In the genomic region with DNA sequence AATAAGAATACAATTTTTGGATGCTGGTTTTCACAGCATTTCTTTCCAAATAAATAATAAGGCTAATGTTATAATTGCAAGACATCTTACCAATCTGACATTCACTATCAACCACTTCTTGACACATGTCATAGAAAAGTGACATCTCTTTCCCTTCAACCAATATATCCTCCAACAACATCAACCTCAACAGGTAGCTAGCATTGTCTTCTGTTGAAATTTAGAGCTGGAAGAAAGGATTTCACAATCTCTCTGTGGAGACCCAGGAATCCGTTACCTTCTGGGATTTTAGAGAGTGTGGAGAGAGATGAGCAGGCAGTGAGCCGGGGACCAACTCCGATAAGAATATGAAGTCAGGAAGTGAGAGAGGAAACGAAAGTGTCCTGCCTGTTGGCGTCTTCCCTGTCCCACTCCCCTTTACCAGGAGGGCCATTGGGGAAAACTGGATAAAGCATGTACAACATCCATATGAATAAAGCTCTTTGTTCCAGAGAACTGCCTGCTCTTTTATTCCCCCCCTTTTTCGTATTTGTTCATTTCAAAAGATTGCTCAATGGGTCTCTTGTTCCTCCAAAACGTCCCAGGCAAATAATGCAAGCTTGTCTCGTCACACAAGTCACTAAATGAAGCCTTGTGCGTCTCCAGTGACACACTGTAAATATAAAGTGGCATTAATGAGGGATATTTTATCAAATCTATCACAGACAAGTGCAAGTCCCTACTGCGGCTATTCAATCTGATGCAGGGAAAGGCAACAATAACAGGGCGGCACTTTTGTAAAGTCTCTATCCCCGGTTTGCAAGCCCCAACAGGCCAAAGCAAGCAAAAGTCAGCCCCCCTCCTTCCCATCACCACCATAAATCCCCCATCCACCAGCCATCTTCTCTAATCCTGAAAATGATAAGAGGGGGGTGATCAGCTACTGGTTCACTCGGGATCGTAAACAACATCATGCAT, we compare ENCODE assay signal across 1 cellular context.
TF ChIP-seq lines count a peak whose summit lies in the region.

No MANE protein-coding gene starts in this region.

TF ChIP-seq in HepG2, 621 proteins besides CTCF, POLR2A, EP300 and RAD21 (continued from another document and continues in another):
- TF ChIP-seq ZHX2 (IDR thresholded peaks at IDR 0.05; ENCODE audit: low read depth) (no peak), ZHX2 (CRISPR knock-in tag; IDR thresholded peaks at IDR 0.05; ENCODE audit: borderline replicate concordance) (no peak), NFKBIZ (CRISPR knock-in tag; IDR thresholded peaks at IDR 0.05) (no peak), ZNF414 (CRISPR knock-in tag; IDR thresholded peaks at IDR 0.05) (peak; percentile 34; the same call in 1 of the 2 replicates), TCF12 (IDR thresholded peaks at IDR 0.05) (no peak), TCF12 (CRISPR knock-in tag; IDR thresholded peaks at IDR 0.05) (no peak), ZNF501 (CRISPR knock-in tag; IDR thresholded peaks at IDR 0.05) (no peak), ZNF3 (CRISPR knock-in tag; IDR thresholded peaks at IDR 0.05) (no peak), MLLT10 (CRISPR knock-in tag; IDR thresholded peaks at IDR 0.05) (no peak), ZNF207 (IDR thresholded peaks at IDR 0.05; ENCODE audit: borderline replicate concordance) (no peak), TAF1 (CRISPR knock-in tag; IDR thresholded peaks at IDR 0.05) (no peak), PAX8 (CRISPR knock-in tag; IDR thresholded peaks at IDR 0.05; ENCODE audit: borderline replicate concordance) (no peak), ZNF34 (CRISPR knock-in tag; IDR thresholded peaks at IDR 0.05; ENCODE audit: borderline replicate concordance) (no peak), MAZ (IDR thresholded peaks at IDR 0.05; ENCODE audit: borderline replicate concordance, low read depth, low read length) (0 out of 2 replicates have a peak, but pooled peaks have one; percentile 16), MAZ (CRISPR knock-in tag; IDR thresholded peaks at IDR 0.05; ENCODE audit: low read depth) (no peak), NR2F6 (IDR thresholded peaks at IDR 0.05) (no peak), NR2F6 (CRISPR knock-in tag; IDR thresholded peaks at IDR 0.05) (0 out of 2 replicates have a peak, but pooled peaks have one; percentile 27), JUNB (CRISPR knock-in tag; IDR thresholded peaks at IDR 0.05; ENCODE audit: borderline replicate concordance) (no peak), NFYC (CRISPR knock-in tag; IDR thresholded peaks at IDR 0.05) (no peak), RBM39 (IDR thresholded peaks at IDR 0.05; ENCODE audit: low read depth, low read length, poor library complexity, severe bottlenecking) (no peak), ATRX (CRISPR knock-in tag; IDR thresholded peaks at IDR 0.05; ENCODE audit: borderline replicate concordance) (no peak), JARID2 (CRISPR knock-in tag; IDR thresholded peaks at IDR 0.05; ENCODE audit: insufficient replicate concordance) (no peak), TCF7L2 (IDR thresholded peaks at IDR 0.05; ENCODE audit: low read depth, low read length) (no peak), ZFP36L2 (CRISPR knock-in tag; IDR thresholded peaks at IDR 0.05) (no peak), TBP (CRISPR knock-in tag; IDR thresholded peaks at IDR 0.05) (no peak), PBX2 (CRISPR knock-in tag; IDR thresholded peaks at IDR 0.05) (no peak), SP2 (CRISPR knock-in tag; IDR thresholded peaks at IDR 0.05) (no peak), ZBTB14 (CRISPR knock-in tag; IDR thresholded peaks at IDR 0.05) (no peak), HNF4A (CRISPR knock-in tag; IDR thresholded peaks at IDR 0.05) (peak; percentile 6; the same call in 1 of the 2 replicates), GATA4 (IDR thresholded peaks at IDR 0.05; ENCODE audit: borderline replicate concordance, low read depth) (no peak)
- TF ChIP-seq, protein P1, sequence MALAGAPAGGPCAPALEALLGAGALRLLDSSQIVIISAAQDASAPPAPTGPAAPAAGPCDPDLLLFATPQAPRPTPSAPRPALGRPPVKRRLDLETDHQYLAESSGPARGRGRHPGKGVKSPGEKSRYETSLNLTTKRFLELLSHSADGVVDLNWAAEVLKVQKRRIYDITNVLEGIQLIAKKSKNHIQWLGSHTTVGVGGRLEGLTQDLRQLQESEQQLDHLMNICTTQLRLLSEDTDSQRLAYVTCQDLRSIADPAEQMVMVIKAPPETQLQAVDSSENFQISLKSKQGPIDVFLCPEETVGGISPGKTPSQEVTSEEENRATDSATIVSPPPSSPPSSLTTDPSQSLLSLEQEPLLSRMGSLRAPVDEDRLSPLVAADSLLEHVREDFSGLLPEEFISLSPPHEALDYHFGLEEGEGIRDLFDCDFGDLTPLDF (CRISPR knock-in tag; IDR thresholded peaks at IDR 0.05), result no peak
- TF ChIP-seq, protein P2, sequence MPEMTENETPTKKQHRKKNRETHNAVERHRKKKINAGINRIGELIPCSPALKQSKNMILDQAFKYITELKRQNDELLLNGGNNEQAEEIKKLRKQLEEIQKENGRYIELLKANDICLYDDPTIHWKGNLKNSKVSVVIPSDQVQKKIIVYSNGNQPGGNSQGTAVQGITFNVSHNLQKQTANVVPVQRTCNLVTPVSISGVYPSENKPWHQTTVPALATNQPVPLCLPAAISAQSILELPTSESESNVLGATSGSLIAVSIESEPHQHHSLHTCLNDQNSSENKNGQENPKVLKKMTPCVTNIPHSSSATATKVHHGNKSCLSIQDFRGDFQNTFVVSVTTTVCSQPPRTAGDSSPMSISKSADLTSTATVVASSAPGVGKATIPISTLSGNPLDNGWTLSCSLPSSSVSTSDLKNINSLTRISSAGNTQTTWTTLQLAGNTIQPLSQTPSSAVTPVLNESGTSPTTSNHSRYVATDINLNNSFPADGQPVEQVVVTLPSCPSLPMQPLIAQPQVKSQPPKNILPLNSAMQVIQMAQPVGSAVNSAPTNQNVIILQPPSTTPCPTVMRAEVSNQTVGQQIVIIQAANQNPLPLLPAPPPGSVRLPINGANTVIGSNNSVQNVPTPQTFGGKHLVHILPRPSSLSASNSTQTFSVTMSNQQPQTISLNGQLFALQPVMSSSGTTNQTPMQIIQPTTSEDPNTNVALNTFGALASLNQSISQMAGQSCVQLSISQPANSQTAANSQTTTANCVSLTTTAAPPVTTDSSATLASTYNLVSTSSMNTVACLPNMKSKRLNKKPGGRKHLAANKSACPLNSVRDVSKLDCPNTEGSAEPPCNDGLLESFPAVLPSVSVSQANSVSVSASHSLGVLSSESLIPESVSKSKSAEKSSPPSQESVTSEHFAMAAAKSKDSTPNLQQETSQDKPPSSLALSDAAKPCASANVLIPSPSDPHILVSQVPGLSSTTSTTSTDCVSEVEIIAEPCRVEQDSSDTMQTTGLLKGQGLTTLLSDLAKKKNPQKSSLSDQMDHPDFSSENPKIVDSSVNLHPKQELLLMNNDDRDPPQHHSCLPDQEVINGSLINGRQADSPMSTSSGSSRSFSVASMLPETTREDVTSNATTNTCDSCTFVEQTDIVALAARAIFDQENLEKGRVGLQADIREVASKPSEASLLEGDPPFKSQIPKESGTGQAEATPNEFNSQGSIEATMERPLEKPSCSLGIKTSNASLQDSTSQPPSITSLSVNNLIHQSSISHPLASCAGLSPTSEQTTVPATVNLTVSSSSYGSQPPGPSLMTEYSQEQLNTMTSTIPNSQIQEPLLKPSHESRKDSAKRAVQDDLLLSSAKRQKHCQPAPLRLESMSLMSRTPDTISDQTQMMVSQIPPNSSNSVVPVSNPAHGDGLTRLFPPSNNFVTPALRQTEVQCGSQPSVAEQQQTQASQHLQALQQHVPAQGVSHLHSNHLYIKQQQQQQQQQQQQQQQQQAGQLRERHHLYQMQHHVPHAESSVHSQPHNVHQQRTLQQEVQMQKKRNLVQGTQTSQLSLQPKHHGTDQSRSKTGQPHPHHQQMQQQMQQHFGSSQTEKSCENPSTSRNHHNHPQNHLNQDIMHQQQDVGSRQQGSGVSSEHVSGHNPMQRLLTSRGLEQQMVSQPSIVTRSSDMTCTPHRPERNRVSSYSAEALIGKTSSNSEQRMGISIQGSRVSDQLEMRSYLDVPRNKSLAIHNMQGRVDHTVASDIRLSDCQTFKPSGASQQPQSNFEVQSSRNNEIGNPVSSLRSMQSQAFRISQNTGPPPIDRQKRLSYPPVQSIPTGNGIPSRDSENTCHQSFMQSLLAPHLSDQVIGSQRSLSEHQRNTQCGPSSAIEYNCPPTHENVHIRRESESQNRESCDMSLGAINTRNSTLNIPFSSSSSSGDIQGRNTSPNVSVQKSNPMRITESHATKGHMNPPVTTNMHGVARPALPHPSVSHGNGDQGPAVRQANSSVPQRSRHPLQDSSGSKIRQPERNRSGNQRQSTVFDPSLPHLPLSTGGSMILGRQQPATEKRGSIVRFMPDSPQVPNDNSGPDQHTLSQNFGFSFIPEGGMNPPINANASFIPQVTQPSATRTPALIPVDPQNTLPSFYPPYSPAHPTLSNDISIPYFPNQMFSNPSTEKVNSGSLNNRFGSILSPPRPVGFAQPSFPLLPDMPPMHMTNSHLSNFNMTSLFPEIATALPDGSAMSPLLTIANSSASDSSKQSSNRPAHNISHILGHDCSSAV (CRISPR knock-in tag; IDR thresholded peaks at IDR 0.05; ENCODE audit: borderline replicate concordance), result no peak
- TF ChIP-seq, protein P3, sequence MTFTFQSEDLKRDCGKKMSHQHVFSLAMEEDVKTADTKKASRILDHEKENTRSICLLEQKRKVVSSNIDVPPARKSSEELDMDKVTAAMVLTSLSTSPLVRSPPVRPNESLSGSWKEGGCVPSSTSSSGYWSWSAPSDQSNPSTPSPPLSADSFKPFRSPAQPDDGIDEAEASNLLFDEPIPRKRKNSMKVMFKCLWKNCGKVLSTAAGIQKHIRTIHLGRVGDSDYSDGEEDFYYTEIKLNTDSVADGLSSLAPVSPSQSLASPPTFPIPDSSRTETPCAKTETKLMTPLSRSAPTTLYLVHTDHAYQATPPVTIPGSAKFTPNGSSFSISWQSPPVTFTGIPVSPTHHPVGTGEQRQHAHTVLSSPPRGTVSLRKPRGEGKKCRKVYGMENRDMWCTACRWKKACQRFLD (CRISPR knock-in tag; IDR thresholded peaks at IDR 0.05; ENCODE audit: borderline replicate concordance), result no peak
- TF ChIP-seq, protein P4, sequence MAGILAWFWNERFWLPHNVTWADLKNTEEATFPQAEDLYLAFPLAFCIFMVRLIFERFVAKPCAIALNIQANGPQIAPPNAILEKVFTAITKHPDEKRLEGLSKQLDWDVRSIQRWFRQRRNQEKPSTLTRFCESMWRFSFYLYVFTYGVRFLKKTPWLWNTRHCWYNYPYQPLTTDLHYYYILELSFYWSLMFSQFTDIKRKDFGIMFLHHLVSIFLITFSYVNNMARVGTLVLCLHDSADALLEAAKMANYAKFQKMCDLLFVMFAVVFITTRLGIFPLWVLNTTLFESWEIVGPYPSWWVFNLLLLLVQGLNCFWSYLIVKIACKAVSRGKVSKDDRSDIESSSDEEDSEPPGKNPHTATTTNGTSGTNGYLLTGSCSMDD (CRISPR knock-in tag; IDR thresholded peaks at IDR 0.05), result no peak
